ENCODE assay signal across 19 cellular contexts in genomic region chr11:134039726-134040385, GRCh38. TPM values are rescaled to one million over a fixed set of nuclear protein-coding genes. Genes with fewer than 3 reads are reported as not detected.
DNase-seq lines count a peak whose midpoint lies in the region; ATAC-seq and TF ChIP-seq lines count a peak whose summit lies in the region.
"Had no signal": no experiment of that assay in that cellular context is flagged by ENCODE, and none has a peak within 500 bp of the region (broad histone marks: within the 10 kb centered on the region; RNA-seq: fewer than 3 reads in every experiment).

No MANE protein-coding gene starts in this region.

- TF ChIP-seq EP300 in sigmoid colon (IDR thresholded peaks at IDR 0.05) = no peak

- H4K20me1 ChIP-seq in BLaER1 = no peaks in the 10 kb centered on the region

- peaks cover 0 to 2% of the 10 kb centered on the region in 2 donors for H3K9me3 Mint-ChIP-seq in natural killer cell
- H3K9me3 Mint-ChIP-seq: CD8-positive, alpha-beta memory T cell had no signal

- intact Hi-C loops in sigmoid colon (cut with DNase I) (loop anchor here (2.0 kb wide), 1 partner anchor 83 kb away; the partner anchor contains the start of gene IGSF9B), natural killer cell (cut with micrococcal nuclease) (no loop called here)

- WGBS in sigmoid colon, 2 donors = 90% methylated on average over 18 of the region's 18 CpGs

- H3K9me3 ChIP-seq in BLaER1 = no peaks in the 10 kb centered on the region
- no peaks in the 10 kb centered on the region for H3K9me3 ChIP-seq in mucosa of rectum (ENCODE audit: control insufficient read depth in 2 of 2, low read length in 2 of 2)
- no peaks in the 10 kb centered on the region for H3K9me3 ChIP-seq in sigmoid colon
- H3K9me3 ChIP-seq: SJSA1 had no signal

- no peak for TF ChIP-seq CTCF in sigmoid colon (IDR thresholded peaks at IDR 0.05)
- TF ChIP-seq CTCF in natural killer cell (IDR thresholded peaks at IDR 0.05) = no peak

- H3K27me3 ChIP-seq in BLaER1 (no peaks in the 10 kb centered on the region), mucosa of rectum (ENCODE audit: control insufficient read depth in 2 of 2, insufficient read depth in 2 of 2, low read length in 2 of 2) (no peaks in the 10 kb centered on the region), sigmoid colon (no peaks in the 10 kb centered on the region)
- H3K27me3 ChIP-seq: SJSA1 had no signal

- H3K4me1 ChIP-seq in BLaER1 (peaks cover 62% of the 10 kb centered on the region), mucosa of rectum (ENCODE audit: control insufficient read depth in 2 of 2, insufficient read depth in 2 of 2, low read length in 2 of 2) (peaks cover 12 to 14% of the 10 kb centered on the region in 2 donors), sigmoid colon (peaks cover 2 to 82% (median 75%) of the 10 kb centered on the region in 4 donors)

- no peaks in the 10 kb centered on the region for H3K36me3 ChIP-seq in BLaER1
- H3K36me3 ChIP-seq in mucosa of rectum (ENCODE audit: control insufficient read depth in 2 of 2, insufficient read depth in 2 of 2, low read length in 2 of 2) = no peaks in the 10 kb centered on the region
- no peaks in the 10 kb centered on the region for H3K36me3 ChIP-seq in sigmoid colon
- H3K36me3 ChIP-seq: SJSA1 had no signal

- DNase-seq in sigmoid colon (no peak), natural killer cell (no peak), dermis blood vessel endothelial cell (no peak)
- no peak for DNase-seq in activated naive CD4-positive, alpha-beta T cell (lab: John Stamatoyannopoulos, UW)
- DNase-seq in activated CD4-positive, alpha-beta T cell treated with anti-CD3 and anti-CD28 coated beads for 1 hour = no peak
- DNase-seq: ACHN; activated CD4-positive, alpha-beta T cell treated with anti-CD3 and anti-CD28 coated beads for 4 hours; activated CD8-positive, alpha-beta memory T cell treated with anti-CD3 and anti-CD28 coated beads, Interleukin-2, amount 50 U/mL, for 48 hours; activated gamma-delta T cell treated with Interleukin-2 at 50 U/mL for 16 hours; CD8-positive, alpha-beta memory T cell; NCI-H2029; NCI-H524 treated with DMSO at 0.1 percent for 48 hours; stimulated activated CD4-positive, alpha-beta T cell treated with anti-CD3 and anti-CD28 coated beads, Interleukin-12 subunit alpha, Interleukin-12 subunit beta, amount 100 ng/mL, for 4 hours; stimulated activated naive CD4-positive, alpha-beta T cell treated with Interleukin-2 at 50 U/mL for 16 hours; T1000 had no signal

- no peaks in the 10 kb centered on the region for H3K36me3 Mint-ChIP-seq in natural killer cell

- H3K9ac ChIP-seq in BLaER1 (no peak overlapping the region; the same call in 1 of the 2 replicates), mucosa of rectum (ENCODE audit: low read depth in 1 of 2, low read length in 2 of 2) (no peak overlapping the region)

- H3K27ac ChIP-seq in BLaER1 = peak overlapping the region; percentile 69
- peak overlapping the region; percentile 76 for H3K27ac ChIP-seq in angular gyrus (ENCODE audit: low read depth, low read length)
- H3K27ac ChIP-seq in mucosa of rectum (ENCODE audit: low read depth in 2 of 2, low read length in 2 of 2) = peak overlapping the region; percentile 9 to 48
- H3K27ac ChIP-seq in sigmoid colon = peak overlapping the region; percentile 92 to 98 (median 93)
- H3K27ac ChIP-seq: SJSA1 had no signal

- H3K27me3 Mint-ChIP-seq in natural killer cell (ENCODE audit: low read depth in 2 of 2) = peaks cover 3 to 9% of the 10 kb centered on the region in 2 donors
- H3K27me3 Mint-ChIP-seq: CD8-positive, alpha-beta memory T cell had no signal

- H3K4me2 ChIP-seq in BLaER1 = peak overlapping the region; percentile 86

- no peak overlapping the region for H3K4me3 Mint-ChIP-seq in natural killer cell

- H3K4me1 Mint-ChIP-seq in natural killer cell = peaks cover 17 to 31% of the 10 kb centered on the region in 2 donors

- H3K4me3 ChIP-seq in BLaER1 = no peak overlapping the region
- H3K4me3 ChIP-seq in mucosa of rectum (ENCODE audit: low read length in 2 of 2) = no peak overlapping the region
- no peak overlapping the region for H3K4me3 ChIP-seq in sigmoid colon
- H3K4me3 ChIP-seq: SJSA1 had no signal

- no peak for ATAC-seq in natural killer cell

- no peak for TF ChIP-seq POLR2A in sigmoid colon (IDR thresholded peaks at IDR 0.05)

- H3K27ac Mint-ChIP-seq in natural killer cell = no peak overlapping the region

RNA-seq across cellular contexts. Expression of gene JAM3, which starts 29.0 kb away (rescaled TPM):
- total RNA-seq in sigmoid colon (100 to 1,000 TPM in 1 of 4 donors, 10 to 100 TPM in 3; 69.4 to 125 (median 82.0) TPM), natural killer cell (1 to 10 TPM; 2.1 to 3.8 (median 2.4) TPM), dermis blood vessel endothelial cell (14.4 and 49.5 TPM in 2 replicates)
- 1 to 10 TPM in 2 of 3 donors, under 1 TPM in 1; 0.69 to 7.5 (median 3.0) TPM for polyA plus RNA-seq in sigmoid colon

Comparison
In these comparisons a context has a peak if more than half of its experiments do, and no peak if none do; other contexts are left out.
1. H3K27ac ChIP-seq: peak in every context shown above with its lines; median percentile 93 in sigmoid colon; 76 in angular gyrus; 69 in BLaER1; 28 in mucosa of rectum.